Comparison of ENCODE assay signal across 22 cellular contexts in the genomic region with DNA sequence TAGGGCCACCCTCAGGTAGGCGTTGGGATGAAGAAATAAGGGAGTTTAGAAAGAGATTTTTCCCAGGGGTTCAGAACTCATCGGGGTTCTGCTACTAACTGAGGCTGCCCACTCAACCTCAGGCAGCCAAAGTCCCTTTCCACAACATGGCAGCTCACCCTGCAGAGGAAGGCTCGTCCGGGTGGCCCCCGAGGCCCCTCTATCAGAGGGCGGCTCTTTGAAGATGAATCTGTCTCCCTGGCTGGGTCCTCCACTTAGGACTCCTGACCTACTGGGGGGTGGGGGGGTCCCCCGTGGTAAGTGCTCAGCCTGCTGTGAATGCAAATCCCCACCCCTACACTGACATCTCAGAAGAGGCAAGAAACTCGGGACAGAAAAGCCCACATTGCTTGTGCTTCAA.
"Had no signal": no experiment of that assay in that cellular context is flagged by ENCODE, and none has a peak within 500 bp of the region (broad histone marks: within the 10 kb centered on the region; RNA-seq: fewer than 3 reads in every experiment).

No MANE protein-coding gene starts in this region.

- H3K4me2 ChIP-seq: hepatocyte had no signal

- H3K4me1 Mint-ChIP-seq: endodermal cell, mesothelial cell of epicardium, naive B cell had no signal

- H3K79me2 ChIP-seq: hepatocyte had no signal

- H3K4me3 ChIP-seq: colonic mucosa, gastroesophageal sphincter, heart left ventricle, hepatocyte, left lung, lower lobe of right lung, mucosa of descending colon had no signal

- H3K36me3 ChIP-seq: colonic mucosa, gastroesophageal sphincter, heart left ventricle, left lung, lower lobe of right lung had no signal

- ATAC-seq: effector memory CD8-positive, alpha-beta T cell; esophagus mucosa; foreskin keratinocyte; gastroesophageal sphincter; heart left ventricle; left cardiac atrium; left lung; left ventricle myocardium superior; lower lobe of right lung; mucosa of descending colon had no signal

- H3K27me3 ChIP-seq: colonic mucosa, foreskin keratinocyte, gastroesophageal sphincter, heart left ventricle, hepatocyte, left lung had no signal

- H3K4me1 ChIP-seq: colonic mucosa, foreskin keratinocyte, left lung, lower lobe of right lung had no signal

- H3K27ac Mint-ChIP-seq: dendritic cell treated with granulocyte-macrophage colony-stimulating factor and Interleukin-4, amounts not matched to agents 40 ng/mL and 50 ng/mL, for 4 days; effector memory CD8-positive, alpha-beta T cell; endodermal cell; mesothelial cell of epicardium; naive B cell had no signal

- H3K36me3 Mint-ChIP-seq: mesothelial cell of epicardium, naive B cell had no signal

- H3K27ac ChIP-seq: colonic mucosa, epithelial cell of prostate, foreskin keratinocyte, gastroesophageal sphincter, heart left ventricle, hepatocyte, left lung, lower lobe of right lung had no signal

- H2AFZ ChIP-seq: hepatocyte had no signal

- H3K27me3 Mint-ChIP-seq: dendritic cell treated with granulocyte-macrophage colony-stimulating factor and Interleukin-4, amounts not matched to agents 40 ng/mL and 50 ng/mL, for 4 days; naive B cell had no signal

- H3K9me3 Mint-ChIP-seq: dendritic cell treated with granulocyte-macrophage colony-stimulating factor and Interleukin-4, amounts not matched to agents 40 ng/mL and 50 ng/mL, for 4 days; effector memory CD8-positive, alpha-beta T cell; endodermal cell had no signal

- DNase-seq: colonic mucosa; cortex of kidney; effector CD8-positive, alpha-beta T cell; effector memory CD8-positive, alpha-beta T cell; endodermal cell; erythroblast; foreskin keratinocyte; heart left ventricle; hypothalamus; left cardiac atrium; left lung; left ventricle myocardium superior; lower lobe of right lung; mesenchymal stem cell; mucosa of descending colon; naive B cell had no signal

- H3K9me3 ChIP-seq: colonic mucosa, left lung, lower lobe of right lung, mucosa of descending colon had no signal

- H3K4me3 Mint-ChIP-seq: dendritic cell treated with granulocyte-macrophage colony-stimulating factor and Interleukin-4, amounts not matched to agents 40 ng/mL and 50 ng/mL, for 4 days; effector memory CD8-positive, alpha-beta T cell; endodermal cell; mesothelial cell of epicardium; naive B cell had no signal
